ENCODE assay signal across 23 cellular contexts in genomic region chr2:214671330-214671850, GRCh38.
"Had no signal": no experiment of that assay in that cellular context is flagged by ENCODE, and none has a peak within 500 bp of the region (broad histone marks: within the 10 kb centered on the region; RNA-seq: fewer than 3 reads in every experiment).

No MANE protein-coding gene starts in this region.

- H3K4me1 ChIP-seq: body of pancreas, tibial nerve had no signal

- ATAC-seq: body of pancreas; esophagus mucosa; left ventricle myocardium superior; natural killer cell; stimulated activated naive CD8-positive, alpha-beta T cell treated with anti-CD3 and anti-CD28 coated beads, Interleukin-15, Interleukin-2, amounts not matched to agents 100 U/mL and 50 U/mL, for 24 hours had no signal

- H3K4me3 Mint-ChIP-seq: activated naive CD8-positive, alpha-beta T cell treated with anti-CD3 and anti-CD28 coated beads for 36 hours; activated T-helper 1 cell treated with anti-CD3 and anti-CD28 coated beads, Interleukin-12 subunit alpha, Interleukin-12 subunit beta, Interleukin-2, Interleukin-4 antibody, amounts not matched to agents 30 ng/mL and 10 ng/mL and 1 ng/mL, durations not matched to agents 14 hours and 24 hours and 36 hours; immature natural killer cell; memory B cell; natural killer cell had no signal

- H3K27ac Mint-ChIP-seq: activated naive CD8-positive, alpha-beta T cell treated with anti-CD3 and anti-CD28 coated beads for 36 hours; activated T-helper 1 cell treated with anti-CD3 and anti-CD28 coated beads, Interleukin-12 subunit alpha, Interleukin-12 subunit beta, Interleukin-2, Interleukin-4 antibody, amounts not matched to agents 30 ng/mL and 10 ng/mL and 1 ng/mL, durations not matched to agents 14 hours and 24 hours and 36 hours; immature natural killer cell; memory B cell; natural killer cell had no signal

- FAIRE-seq: TTC549, urothelium cell line had no signal

- H3K27me3 ChIP-seq: body of pancreas, tibial nerve had no signal

- H3K9me3 ChIP-seq: body of pancreas had no signal

- DNase-seq: activated CD4-positive, alpha-beta T cell treated with anti-CD3 and anti-CD28 coated beads, Interleukin-2, amount 50 U/mL, for 4 hours; activated gamma-delta T cell treated with Interleukin-2 at 50 U/mL for 16 hours; activated naive CD8-positive, alpha-beta T cell treated with anti-CD3 and anti-CD28 coated beads for 36 hours; activated T-cell treated with anti-CD3 and anti-CD28 coated beads for 4 hours; amygdala; body of pancreas; central memory CD4-positive, alpha-beta T cell; cortex of kidney; effector CD8-positive, alpha-beta T cell; immature natural killer cell; kidney glomerular epithelial cell; left ventricle myocardium superior; natural killer cell; nucleus accumbens; stimulated activated naive CD8-positive, alpha-beta T cell treated with anti-CD3 and anti-CD28 coated beads, Interleukin-15, Interleukin-2, amounts not matched to agents 100 U/mL and 50 U/mL, for 24 hours; substantia nigra had no signal

- H3K4me1 Mint-ChIP-seq: activated naive CD8-positive, alpha-beta T cell treated with anti-CD3 and anti-CD28 coated beads for 36 hours; immature natural killer cell; memory B cell; natural killer cell had no signal

- H3K27ac ChIP-seq: body of pancreas, skin epidermis, tibial nerve had no signal

- H3K4me3 ChIP-seq: body of pancreas, skin epidermis, tibial nerve had no signal

- H3K36me3 ChIP-seq: tibial nerve had no signal

- H3K9me3 Mint-ChIP-seq: activated T-helper 1 cell treated with anti-CD3 and anti-CD28 coated beads, Interleukin-12 subunit alpha, Interleukin-12 subunit beta, Interleukin-2, Interleukin-4 antibody, amounts not matched to agents 30 ng/mL and 10 ng/mL and 1 ng/mL, durations not matched to agents 14 hours and 24 hours and 36 hours had no signal
